In the genomic region with DNA sequence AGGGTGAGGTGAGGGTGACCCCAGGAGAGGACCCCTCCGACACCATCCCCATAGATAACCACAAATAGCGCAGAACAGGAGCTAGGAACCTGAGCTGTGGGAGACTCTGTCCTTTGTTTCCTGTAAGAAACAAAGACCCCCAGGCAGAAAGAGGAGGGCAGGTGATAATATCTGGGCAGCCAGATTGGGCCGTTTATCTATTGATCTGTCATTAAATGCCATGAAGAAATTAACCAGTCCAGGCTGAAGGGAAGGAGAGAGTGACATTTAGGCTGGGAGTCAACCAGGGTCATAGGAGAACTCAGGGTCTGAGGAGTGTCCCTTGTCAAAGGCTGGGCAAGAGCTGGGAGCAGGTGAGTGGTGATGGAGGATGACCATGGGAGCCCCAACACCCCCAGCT, we compare ENCODE assay signal across 1 cellular context.
TF ChIP-seq lines count a peak whose summit lies in the region.

No MANE protein-coding gene starts in this region.

TF ChIP-seq in SK-N-SH treated with all-trans-retinoic acid at 6 μM for 48 hours, 23 proteins besides CTCF, POLR2A, EP300 and RAD21 (continued from another document):
- TF ChIP-seq, protein P1, sequence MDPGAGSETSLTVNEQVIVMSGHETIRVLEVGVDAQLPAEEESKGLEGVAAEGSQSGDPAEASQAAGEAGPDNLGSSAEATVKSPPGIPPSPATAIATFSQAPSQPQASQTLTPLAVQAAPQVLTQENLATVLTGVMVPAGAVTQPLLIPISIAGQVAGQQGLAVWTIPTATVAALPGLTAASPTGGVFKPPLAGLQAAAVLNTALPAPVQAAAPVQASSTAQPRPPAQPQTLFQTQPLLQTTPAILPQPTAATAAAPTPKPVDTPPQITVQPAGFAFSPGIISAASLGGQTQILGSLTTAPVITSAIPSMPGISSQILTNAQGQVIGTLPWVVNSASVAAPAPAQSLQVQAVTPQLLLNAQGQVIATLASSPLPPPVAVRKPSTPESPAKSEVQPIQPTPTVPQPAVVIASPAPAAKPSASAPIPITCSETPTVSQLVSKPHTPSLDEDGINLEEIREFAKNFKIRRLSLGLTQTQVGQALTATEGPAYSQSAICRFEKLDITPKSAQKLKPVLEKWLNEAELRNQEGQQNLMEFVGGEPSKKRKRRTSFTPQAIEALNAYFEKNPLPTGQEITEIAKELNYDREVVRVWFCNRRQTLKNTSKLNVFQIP (CRISPR knock-in tag; IDR thresholded peaks at IDR 0.05; ENCODE audit: borderline replicate concordance, low read depth) = no peak
- no peak for TF ChIP-seq SNAI2 (CRISPR knock-in tag; IDR thresholded peaks at IDR 0.05)
